1 cellular context compared by ENCODE assay signal in genomic region chr1:229117664-229118300, GRCh38.
A peak's percentile ranks its signal among the peaks of the same experiment; 100 is the strongest.
TF ChIP-seq lines count a peak whose summit lies in the region.

No MANE protein-coding gene starts in this region.

TF ChIP-seq in IMR-90, 13 proteins besides CTCF, POLR2A, EP300 and RAD21 (continued from another document):
- TF ChIP-seq, protein P1, sequence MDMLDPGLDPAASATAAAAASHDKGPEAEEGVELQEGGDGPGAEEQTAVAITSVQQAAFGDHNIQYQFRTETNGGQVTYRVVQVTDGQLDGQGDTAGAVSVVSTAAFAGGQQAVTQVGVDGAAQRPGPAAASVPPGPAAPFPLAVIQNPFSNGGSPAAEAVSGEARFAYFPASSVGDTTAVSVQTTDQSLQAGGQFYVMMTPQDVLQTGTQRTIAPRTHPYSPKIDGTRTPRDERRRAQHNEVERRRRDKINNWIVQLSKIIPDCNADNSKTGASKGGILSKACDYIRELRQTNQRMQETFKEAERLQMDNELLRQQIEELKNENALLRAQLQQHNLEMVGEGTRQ (IDR thresholded peaks at IDR 0.05; ENCODE audit: low read depth, low read length): peak; percentile 8; the same call in 1 of the 2 replicates
- TF ChIP-seq NFE2L2 (IDR thresholded peaks at IDR 0.05; ENCODE audit: low read depth, low read length) (no peak), SMC3 (IDR thresholded peaks at IDR 0.05; ENCODE audit: low read depth, low read length) (no peak), MXI1 (IDR thresholded peaks at IDR 0.05; ENCODE audit: borderline replicate concordance, low read depth, low read length) (no peak)
